Comparison of ENCODE assay signal across 26 cellular contexts in the genomic region with DNA sequence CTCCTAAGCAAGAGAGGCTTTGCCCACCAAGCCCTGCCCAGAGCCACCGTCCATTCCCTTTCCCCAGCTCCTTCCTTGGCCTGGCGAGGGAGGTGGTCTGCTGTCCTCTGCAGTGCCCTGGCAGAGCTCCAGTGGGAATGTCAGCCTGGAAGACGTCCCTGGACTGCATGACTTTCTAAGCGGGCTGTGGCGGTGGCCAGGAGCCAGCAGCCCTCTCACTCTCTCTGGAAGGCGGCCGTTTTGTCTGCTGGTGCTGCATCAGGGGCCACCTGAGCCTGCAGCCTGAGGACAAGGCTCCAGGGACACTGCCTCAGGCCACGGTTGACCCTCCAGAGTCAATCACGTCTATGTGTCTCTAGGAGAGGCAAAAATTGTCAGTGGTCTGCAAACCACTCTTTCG.
A peak's percentile ranks its signal among the peaks of the same experiment; 100 is the strongest.
DNase-seq lines count a peak whose midpoint lies in the region; ATAC-seq and TF ChIP-seq lines count a peak whose summit lies in the region.
"Had no signal": no experiment of that assay in that cellular context is flagged by ENCODE, and none has a peak within 500 bp of the region (broad histone marks: within the 10 kb centered on the region; RNA-seq: fewer than 3 reads in every experiment).

No MANE protein-coding gene starts in this region.

- H2AK5ac ChIP-seq in neuronal stem cell (ENCODE audit: low read depth, low read length): no peak overlapping the region

- no peaks in the 10 kb centered on the region for H3K9me3 ChIP-seq in neuronal stem cell (replicated peaks in 1 of 2; ENCODE audit: control insufficient read depth in 2 of 2, insufficient read depth in 1 of 2, low read depth in 1 of 2, low read length in 2 of 2)
- H3K9me3 ChIP-seq: A549, ovary, sigmoid colon had no signal

- H3K27ac ChIP-seq in neuronal stem cell (replicated peaks; ENCODE audit: low read length): no peak overlapping the region
- H3K27ac ChIP-seq: A549, ovary, sigmoid colon had no signal

- H3K36me3 Mint-ChIP-seq in glutamatergic neuron (ENCODE audit: unreplicated experiment): peaks cover 5% of the 10 kb centered on the region
- H3K36me3 Mint-ChIP-seq: activated CD4-positive, alpha-beta memory T cell treated with anti-CD3 and anti-CD28 coated beads for 36 hours; activated naive CD8-positive, alpha-beta T cell treated with anti-CD3 and anti-CD28 coated beads, Interleukin-2, amount 10 ng/mL, durations not matched to agents 7 days and 5 days; CD8-positive, alpha-beta T cell; naive thymus-derived CD4-positive, alpha-beta T cell; WTC11 had no signal

- DNase-seq in Daoy (ENCODE audit: low read depth): peak; percentile 27
- peak; percentile 44 for DNase-seq in NCI-H446 treated with DMSO at 0.1 percent for 48 hours (lab: John Stamatoyannopoulos, UW)
- DNase-seq in glutamatergic neuron: peak; percentile 44
- DNase-seq in neuronal stem cell (ENCODE audit: low spot score): no peak
- no peak for DNase-seq in dermis blood vessel endothelial cell
- DNase-seq in activated T-cell treated with anti-CD3 and anti-CD28 coated beads for 4 hours: no peak
- DNase-seq in activated CD4-positive, alpha-beta T cell treated with anti-CD3 and anti-CD28 coated beads, Interleukin-2, amount 50 U/mL, for 48 hours: no peak
- DNase-seq: activated CD4-positive, alpha-beta memory T cell treated with anti-CD3 and anti-CD28 coated beads for 36 hours; activated naive CD8-positive, alpha-beta T cell treated with anti-CD3 and anti-CD28 coated beads, Interleukin-2, amount 10 ng/mL, durations not matched to agents 7 days and 5 days; CD8-positive, alpha-beta T cell; cerebellar nuclear complex; DMS153; KG1; mesenchymal stem cell; naive thymus-derived CD4-positive, alpha-beta T cell; NCI-H146; NCI-H524; ovary; sigmoid colon; stimulated activated CD4-positive, alpha-beta T cell treated with anti-CD3 and anti-CD28 coated beads, Interleukin-15, amount 100 ng/mL, for 24 hours; stimulated activated naive CD8-positive, alpha-beta T cell treated with anti-CD3 and anti-CD28 coated beads, Interleukin-15, amount 100 ng/mL, for 72 hours; SW 1271; trophoblast cell had no signal

- H3K4me3 ChIP-seq in neuronal stem cell (ENCODE audit: low read length in 2 of 2): no peak overlapping the region
- H3K4me3 ChIP-seq: A549, ovary, sigmoid colon had no signal

- H4K8ac ChIP-seq in neuronal stem cell (ENCODE audit: low read depth, low read length): no peak overlapping the region

- H2BK15ac ChIP-seq in neuronal stem cell (ENCODE audit: low read length): no peak overlapping the region

- H2AFZ ChIP-seq in neuronal stem cell (ENCODE audit: low read length): no peak overlapping the region

- H3K9ac ChIP-seq in neuronal stem cell (ENCODE audit: low read depth, low read length, poor library complexity): no peak overlapping the region

- peaks cover 0 to 28% (median 0%) of the 10 kb centered on the region in 3 experiments for H3K27me3 ChIP-seq in neuronal stem cell (ENCODE audit: control insufficient read depth in 3 of 3, insufficient read depth in 3 of 3, low read depth in 1 of 3, low read length in 3 of 3)
- H3K27me3 ChIP-seq: ovary, sigmoid colon had no signal

- no peaks in the 10 kb centered on the region for H3K9me3 Mint-ChIP-seq in glutamatergic neuron (ENCODE audit: unreplicated experiment)
- H3K9me3 Mint-ChIP-seq: activated CD4-positive, alpha-beta memory T cell treated with anti-CD3 and anti-CD28 coated beads for 36 hours; activated naive CD8-positive, alpha-beta T cell treated with anti-CD3 and anti-CD28 coated beads, Interleukin-2, amount 10 ng/mL, durations not matched to agents 7 days and 5 days; CD8-positive, alpha-beta T cell; naive thymus-derived CD4-positive, alpha-beta T cell; stimulated activated naive CD8-positive, alpha-beta T cell treated with anti-CD3 and anti-CD28 coated beads, Interleukin-15, amount 100 ng/mL, for 72 hours; WTC11 had no signal

- peak overlapping the region; percentile 9 for H3K18ac ChIP-seq in neuronal stem cell (ENCODE audit: low read length)

- H2BK120ac ChIP-seq in neuronal stem cell (ENCODE audit: low read depth, low read length): no peak overlapping the region

- no peak overlapping the region for H3K4ac ChIP-seq in neuronal stem cell (ENCODE audit: low read length)

- no peak overlapping the region for H3K4me3 Mint-ChIP-seq in glutamatergic neuron (ENCODE audit: unreplicated experiment)
- H3K4me3 Mint-ChIP-seq: activated CD4-positive, alpha-beta memory T cell treated with anti-CD3 and anti-CD28 coated beads for 36 hours; activated naive CD8-positive, alpha-beta T cell treated with anti-CD3 and anti-CD28 coated beads, Interleukin-2, amount 10 ng/mL, durations not matched to agents 7 days and 5 days; CD8-positive, alpha-beta T cell; naive thymus-derived CD4-positive, alpha-beta T cell; stimulated activated naive CD8-positive, alpha-beta T cell treated with anti-CD3 and anti-CD28 coated beads, Interleukin-15, amount 100 ng/mL, for 72 hours; WTC11 had no signal

- H4K91ac ChIP-seq in neuronal stem cell (ENCODE audit: low read depth, low read length, poor library complexity): no peak overlapping the region

- peaks cover 10% of the 10 kb centered on the region for H3K4me1 Mint-ChIP-seq in glutamatergic neuron (ENCODE audit: low read depth, unreplicated experiment)
- H3K4me1 Mint-ChIP-seq: activated naive CD8-positive, alpha-beta T cell treated with anti-CD3 and anti-CD28 coated beads, Interleukin-2, amount 10 ng/mL, durations not matched to agents 7 days and 5 days; naive thymus-derived CD4-positive, alpha-beta T cell; stimulated activated naive CD8-positive, alpha-beta T cell treated with anti-CD3 and anti-CD28 coated beads, Interleukin-15, amount 100 ng/mL, for 72 hours had no signal

- no peak overlapping the region for H3K14ac ChIP-seq in neuronal stem cell (ENCODE audit: low read length)

- no peak for ATAC-seq in GM19351 (IDR thresholded peaks at IDR 0.05; ENCODE audit: unreplicated experiment)
- ATAC-seq: A549; CD8-positive, alpha-beta T cell; naive thymus-derived CD4-positive, alpha-beta T cell; stimulated activated naive CD8-positive, alpha-beta T cell treated with anti-CD3 and anti-CD28 coated beads, Interleukin-15, amount 100 ng/mL, for 72 hours; WTC11 had no signal

- no peak overlapping the region for H2BK12ac ChIP-seq in neuronal stem cell (ENCODE audit: low read length)

- no peaks in the 10 kb centered on the region for H3K36me3 ChIP-seq in neuronal stem cell (replicated peaks in 1 of 2; ENCODE audit: control insufficient read depth in 2 of 2, insufficient read depth in 2 of 2, low read length in 2 of 2)
- H3K36me3 ChIP-seq: ovary, sigmoid colon had no signal

- no peak overlapping the region for H3K27ac Mint-ChIP-seq in glutamatergic neuron (ENCODE audit: unreplicated experiment)
- H3K27ac Mint-ChIP-seq: activated CD4-positive, alpha-beta memory T cell treated with anti-CD3 and anti-CD28 coated beads for 36 hours; activated naive CD8-positive, alpha-beta T cell treated with anti-CD3 and anti-CD28 coated beads, Interleukin-2, amount 10 ng/mL, durations not matched to agents 7 days and 5 days; CD8-positive, alpha-beta T cell; naive thymus-derived CD4-positive, alpha-beta T cell; WTC11 had no signal

- H3K27me3 Mint-ChIP-seq in glutamatergic neuron (ENCODE audit: unreplicated experiment): peaks cover under 1% of the 10 kb centered on the region

- no CpG with 5 or more reads among the region's 10 CpGs for WGBS in neuronal stem cell (ENCODE audit: extremely low coverage in 2 of 2, insufficient read length in 2 of 2, insufficient replicate concordance in 1 of 2), 2 donors

- H2BK5ac ChIP-seq in neuronal stem cell (ENCODE audit: low read length): no peak overlapping the region

- H3K4me1 ChIP-seq in neuronal stem cell (ENCODE audit: control insufficient read depth in 2 of 2, insufficient read depth in 1 of 2, low read depth in 1 of 2, low read length in 2 of 2): no peaks in the 10 kb centered on the region
- H3K4me1 ChIP-seq: A549 had no signal

- H3K4me2 ChIP-seq in neuronal stem cell (ENCODE audit: insufficient read depth, low read length, poor library complexity, severe bottlenecking): no peak overlapping the region
- H3K4me2 ChIP-seq: A549 had no signal

- TF ChIP-seq CTCF in glutamatergic neuron (IDR thresholded peaks at IDR 0.05; ENCODE audit: partially characterized antibody, unreplicated experiment): no peak

- no peak overlapping the region for H3K23ac ChIP-seq in neuronal stem cell (ENCODE audit: low read depth, low read length, poor library complexity)

- no peaks in the 10 kb centered on the region for H3K79me1 ChIP-seq in neuronal stem cell (ENCODE audit: low read depth, low read length)

Comparison
In these comparisons a context has a peak if more than half of its experiments do, and no peak if none do; other contexts are left out.
1. DNase-seq: peak in Daoy (single experiment), NCI-H446 treated with DMSO at 0.1 percent for 48 hours (single experiment) and glutamatergic neuron (single experiment); none in neuronal stem cell (single experiment), dermis blood vessel endothelial cell (single experiment), activated T-cell treated with anti-CD3 and anti-CD28 coated beads for 4 hours (single experiment) and activated CD4-positive, alpha-beta T cell treated with anti-CD3 and anti-CD28 coated beads, Interleukin-2, amount 50 U/mL, for 48 hours (0 of 2).